ENCODE assay signal across 10 cellular contexts in the genomic region with DNA sequence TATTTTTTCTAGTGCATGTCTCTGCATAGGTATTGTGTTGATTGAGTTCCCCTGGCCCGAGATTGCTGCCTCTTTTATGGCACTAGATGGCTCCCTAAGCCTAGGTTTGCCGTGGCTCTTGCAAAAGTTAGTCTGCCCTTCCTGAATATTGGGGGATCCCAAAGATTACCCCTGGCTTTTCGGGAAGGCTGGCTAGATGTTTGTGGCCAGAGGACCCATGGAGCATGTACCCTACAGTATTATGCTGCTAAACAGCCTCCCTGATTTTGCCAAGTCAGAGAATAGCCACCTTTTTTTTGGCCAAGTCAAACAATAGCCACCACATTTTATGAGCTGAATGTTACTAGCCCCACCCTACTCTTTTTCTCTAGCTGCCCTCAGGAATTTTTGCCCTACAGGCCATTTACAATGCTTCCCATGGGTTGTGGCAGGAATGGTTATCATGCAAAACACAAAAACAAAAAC.
DNase-seq lines count a peak whose midpoint lies in the region; ATAC-seq and TF ChIP-seq lines count a peak whose summit lies in the region.
"Had no signal": no experiment of that assay in that cellular context is flagged by ENCODE, and none has a peak within 500 bp of the region (broad histone marks: within the 10 kb centered on the region; RNA-seq: fewer than 3 reads in every experiment).

No MANE protein-coding gene starts in this region.

- TF ChIP-seq CTCF in brain microvascular endothelial cell (IDR thresholded peaks at IDR 0.05; ENCODE audit: low read depth, low read length, missing control alignments) (peak; percentile 56), coronary artery (IDR thresholded peaks at IDR 0.05) (no peak)

- no peak for ATAC-seq in HG03565 (IDR thresholded peaks at IDR 0.05; ENCODE audit: unreplicated experiment)
- ATAC-seq in GM19397 (IDR thresholded peaks at IDR 0.05; ENCODE audit: unreplicated experiment): no peak
- ATAC-seq: heart right ventricle had no signal

- no peak overlapping the region for H3K27ac ChIP-seq in brain microvascular endothelial cell
- no peak overlapping the region for H3K27ac ChIP-seq in coronary artery
- H3K27ac ChIP-seq: heart right ventricle had no signal

- H3K27me3 ChIP-seq in brain microvascular endothelial cell (replicated peaks): no peaks in the 10 kb centered on the region
- H3K27me3 ChIP-seq: heart right ventricle had no signal

- H3K4me3 ChIP-seq in brain microvascular endothelial cell (ENCODE audit: low read depth, low read length): no peak overlapping the region
- H3K4me3 ChIP-seq in coronary artery: no peak overlapping the region
- H3K4me3 ChIP-seq: heart right ventricle had no signal

- in situ Hi-C loops in brain microvascular endothelial cell (cut with HindIII; ENCODE audit: low pct_ligation_motif_present, low sequenced_read_pairs): no loop called here

- DNase-seq in GM03348 (ENCODE audit: low spot score): peak; percentile 11
- DNase-seq in LHCN-M2 (ENCODE audit: low read depth): peak; percentile 14
- DNase-seq in brain microvascular endothelial cell: peak; percentile 17
- peak; percentile 32 for DNase-seq in myocyte (ENCODE audit: low read depth)
- no peak for DNase-seq in coronary artery (ENCODE audit: low spot score)
- no peak for DNase-seq in activated CD8-positive, alpha-beta memory T cell treated with anti-CD3 and anti-CD28 coated beads for 24 hours
- DNase-seq: heart right ventricle; stimulated activated CD4-positive, alpha-beta T cell treated with anti-CD3 and anti-CD28 coated beads, Interleukin-12 subunit alpha, Interleukin-12 subunit beta, amount 100 ng/mL, for 4 hours had no signal

- no peaks in the 10 kb centered on the region for H3K36me3 ChIP-seq in brain microvascular endothelial cell (replicated peaks)
- H3K36me3 ChIP-seq: heart right ventricle had no signal

Comparison
In these comparisons a context has a peak if more than half of its experiments do, and no peak if none do; other contexts are left out.
1. DNase-seq: peak in GM03348 (single experiment), LHCN-M2 (single experiment), brain microvascular endothelial cell (single experiment) and myocyte (single experiment); none in coronary artery (single experiment) and activated CD8-positive, alpha-beta memory T cell treated with anti-CD3 and anti-CD28 coated beads for 24 hours (single experiment).